8 cellular contexts compared by ENCODE assay signal in genomic region chr4:138919094-138919936, GRCh38.
DNase-seq lines count a peak whose midpoint lies in the region; ATAC-seq lines count a peak whose summit lies in the region.

No MANE protein-coding gene starts in this region.

- H3K4me1 Mint-ChIP-seq in T-helper 17 cell = peaks cover 3% of the 10 kb centered on the region

- peak overlapping the region; percentile 36 for H3K4me3 Mint-ChIP-seq in T-helper 17 cell

- no peaks in the 10 kb centered on the region for H3K36me3 Mint-ChIP-seq in T-helper 17 cell (ENCODE audit: low read depth)

- DNase-seq in DMS114 treated with DMSO at 0.1 percent for 48 hours (lab: John Stamatoyannopoulos, UW; ENCODE audit: unreplicated experiment) = peak; percentile 52
- DNase-seq in NCI-H1092 treated with DMSO at 0.1 percent for 48 hours (lab: John Stamatoyannopoulos, UW) = peak; percentile 92
- peak in 1 of 3 donors; percentile 46 for DNase-seq in T-helper 17 cell
- peak; percentile 20 for DNase-seq in effector CD4-positive, alpha-beta T cell
- peak; percentile 81 for DNase-seq in lung microvascular endothelial cell (ENCODE audit: low read depth in 2 of 2)
- peak; percentile 19 for DNase-seq in stimulated activated naive CD4-positive, alpha-beta T cell treated with Interleukin-2 at 50 U/mL for 16 hours (lab: John Stamatoyannopoulos, UW)

- H3K9me3 ChIP-seq in T-helper 17 cell (ENCODE audit: control insufficient read depth, low read length, poor library complexity, severe bottlenecking) = no peaks in the 10 kb centered on the region

- no peak overlapping the region for H3K27ac Mint-ChIP-seq in T-helper 17 cell

- H3K27me3 Mint-ChIP-seq in T-helper 17 cell = peaks cover 22% of the 10 kb centered on the region

- ATAC-seq in GM21447 (IDR thresholded peaks at IDR 0.05; ENCODE audit: unreplicated experiment) = peak; percentile 53
- ATAC-seq in T-helper 17 cell = peak; percentile 77
- ATAC-seq in GM19397 (IDR thresholded peaks at IDR 0.05; ENCODE audit: unreplicated experiment) = no peak
